29 cellular contexts compared by ENCODE assay signal in genomic region chr2:116095636-116096035, GRCh38.
A peak's percentile ranks its signal among the peaks of the same experiment; 100 is the strongest.
DNase-seq lines count a peak whose midpoint lies in the region; ATAC-seq, FAIRE-seq and TF ChIP-seq lines count a peak whose summit lies in the region.
"Had no signal": no experiment of that assay in that cellular context is flagged by ENCODE, and none has a peak within 500 bp of the region (broad histone marks: within the 10 kb centered on the region; RNA-seq: fewer than 3 reads in every experiment).

No MANE protein-coding gene starts in this region.

- TF ChIP-seq RAD21 in H1 (IDR thresholded peaks at IDR 0.05 in 1 of 2, conservative IDR thresholded peaks at IDR 0.05 in 1 of 2; ENCODE audit: low read depth in 2 of 2, low read length in 2 of 2), result peak; percentile 36 to 47

- no peak overlapping the region for H3K23ac ChIP-seq in H1 (ENCODE audit: insufficient read length)

- H3K27me3 Mint-ChIP-seq in GM23338 (ENCODE audit: insufficient read depth, low read depth, poor library complexity) (peaks cover 1% of the 10 kb centered on the region), endothelial cell (ENCODE audit: unreplicated experiment) (no peaks in the 10 kb centered on the region)
- H3K27me3 Mint-ChIP-seq: CD4-positive, alpha-beta memory T cell; CD4-positive, CD25-positive, alpha-beta regulatory T cell; CD8-positive, alpha-beta memory T cell had no signal

- no peak overlapping the region for H2BK20ac ChIP-seq in H1 (ENCODE audit: low read length)

- H3K9me2 ChIP-seq in GM23338 (ENCODE audit: insufficient read depth), result no peaks in the 10 kb centered on the region; the same call in 1 of the 2 replicates

- no peak overlapping the region for H4K91ac ChIP-seq in H1 (replicated peaks; ENCODE audit: insufficient read length, low read length)

- no peak for TF ChIP-seq EP300 in H1 (IDR thresholded peaks at IDR 0.05; ENCODE audit: borderline replicate concordance in 1 of 2, low read depth in 2 of 2, low read length in 2 of 2)

- no peaks in the 10 kb centered on the region for H3K9me3 ChIP-seq in H1 (ENCODE audit: insufficient read depth in 2 of 2, low read depth in 1 of 2, low read length in 1 of 2)
- H3K9me3 ChIP-seq: BE2C, BLaER1 had no signal

- H3K23me2 ChIP-seq in H1 (ENCODE audit: low read depth, low read length), result no peaks in the 10 kb centered on the region

- H3K14ac ChIP-seq in H1 (ENCODE audit: insufficient read length), result no peak overlapping the region

- POLR2A ChIA-PET in H1 (lab: Charles Lee; ENCODE audit: partially characterized antibody), result no interaction called here

- H3K4me1 ChIP-seq in GM23338 (ENCODE audit: insufficient read depth) (no peaks in the 10 kb centered on the region), H1 (replicated peaks in 1 of 4; ENCODE audit: control insufficient read depth in 3 of 4, insufficient read depth in 4 of 4, low read length in 3 of 4) (no peaks in the 10 kb centered on the region)
- H3K4me1 ChIP-seq: BE2C had no signal

- H2AFZ ChIP-seq in GM23338, result no peak overlapping the region
- no peak overlapping the region for H2AFZ ChIP-seq in H1 (ENCODE audit: low read length)

- no peaks in the 10 kb centered on the region for H3K27me3 ChIP-seq in GM23338 (ENCODE audit: insufficient read depth)
- no peaks in the 10 kb centered on the region for H3K27me3 ChIP-seq in H7 (ENCODE audit: control insufficient read depth, insufficient read depth, low read length)
- H3K27me3 ChIP-seq in H1 (replicated peaks in 1 of 4; ENCODE audit: control insufficient read depth in 3 of 4, extremely low read depth in 1 of 4, insufficient read depth in 3 of 4, low read length in 3 of 4), result no peaks in the 10 kb centered on the region
- H3K27me3 ChIP-seq: BE2C, BLaER1 had no signal

- peaks cover 2% of the 10 kb centered on the region; the same call in 1 of the 3 replicates for H3K4me1 Mint-ChIP-seq in GM23338
- no peaks in the 10 kb centered on the region for H3K4me1 Mint-ChIP-seq in endothelial cell (ENCODE audit: unreplicated experiment)
- H3K4me1 Mint-ChIP-seq: CD14-positive monocyte; CD4-positive, alpha-beta memory T cell; CD4-positive, CD25-positive, alpha-beta regulatory T cell; CD8-positive, alpha-beta memory T cell had no signal

- no peaks in the 10 kb centered on the region for H3F3A ChIP-seq in GM23338 (replicated peaks; ENCODE audit: low read depth)

- H2AK5ac ChIP-seq in H1 (ENCODE audit: low read depth, low read length), result no peak overlapping the region

- DNase-seq in GM23338 (ENCODE audit: low spot score), result peak; percentile 27
- peak; percentile 19 for DNase-seq in H7
- no peak for DNase-seq in H1 (ENCODE audit: low read depth in 1 of 2, low spot score in 2 of 2)
- no peak for DNase-seq in endothelial cell (ENCODE audit: low spot score)
- DNase-seq in GM10266 (ENCODE audit: extremely low spot score), result no peak
- no peak for DNase-seq in EL
- DNase-seq: 8988T; ACHN; BE2C; C1 segment of cervical spinal cord; CD4-positive, alpha-beta memory T cell; CD4-positive, CD25-positive, alpha-beta regulatory T cell; CD8-positive, alpha-beta memory T cell; COR-L47; DMS 273 treated with DMSO at 0.1 percent for 48 hours; DMS153; DMS53; DMS79; DND-41; GF-D8 had no signal

- CTCF ChIA-PET in H1 (lab: Charles Lee; ENCODE audit: partially characterized antibody), result interaction anchor here (0.6 to 2.6 kb wide), 11 partner anchors 9 to 912 kb away, joined by 3 to 9 read pairs (median 5); no protein-coding TSS in a partner anchor

- no peak overlapping the region for H3K4ac ChIP-seq in H1 (replicated peaks; ENCODE audit: insufficient read length, low read depth, low read length)

- H3K9me3 Mint-ChIP-seq in GM23338 (peaks cover 2% of the 10 kb centered on the region; the same call in 2 of the 3 replicates), endothelial cell (ENCODE audit: unreplicated experiment) (no peaks in the 10 kb centered on the region)

- no peak overlapping the region for H3K18ac ChIP-seq in H1 (ENCODE audit: extremely low read depth, low read length)

- H3K79me1 ChIP-seq in H1 (ENCODE audit: low read depth, low read length), result no peaks in the 10 kb centered on the region

- no peak overlapping the region for H2BK120ac ChIP-seq in H1 (replicated peaks; ENCODE audit: low read depth, low read length)

- no peak overlapping the region for H4K5ac ChIP-seq in H1 (ENCODE audit: insufficient read length, low read depth, low read length)

- H3K27ac Mint-ChIP-seq in GM23338, result no peak overlapping the region
- peak overlapping the region; percentile 2 for H3K27ac Mint-ChIP-seq in endothelial cell (ENCODE audit: unreplicated experiment)
- H3K27ac Mint-ChIP-seq: CD14-positive monocyte; CD4-positive, alpha-beta memory T cell; CD4-positive, CD25-positive, alpha-beta regulatory T cell; CD8-positive, alpha-beta memory T cell had no signal

- H3K36me3 Mint-ChIP-seq in GM23338 (ENCODE audit: low read depth), result no peaks in the 10 kb centered on the region; the same call in 2 of the 3 replicates
- H3K36me3 Mint-ChIP-seq in endothelial cell (ENCODE audit: low read depth, unreplicated experiment), result no peaks in the 10 kb centered on the region
- H3K36me3 Mint-ChIP-seq: CD14-positive monocyte; CD4-positive, alpha-beta memory T cell; CD4-positive, CD25-positive, alpha-beta regulatory T cell; CD8-positive, alpha-beta memory T cell had no signal

- no peak overlapping the region for H2BK12ac ChIP-seq in H1 (ENCODE audit: low read depth, low read length)

- TF ChIP-seq POLR2A in H1 (IDR thresholded peaks at IDR 0.05; ENCODE audit: control extremely low read depth in 1 of 2, low read depth in 2 of 2, low read length in 2 of 2) (no peak), GM18505 (IDR thresholded peaks at IDR 0.05; ENCODE audit: borderline replicate concordance, extremely low read depth, insufficient read depth, insufficient read length) (no peak)

- TF ChIP-seq CTCF in GM23338 (conservative IDR thresholded peaks at IDR 0.05; ENCODE audit: low read depth in 2 of 2), result peak; percentile 44 to 71
- TF ChIP-seq CTCF in H1 (IDR thresholded peaks at IDR 0.05; ENCODE audit: control extremely low read depth in 1 of 3, insufficient read depth in 1 of 3, low read depth in 1 of 3, low read length in 3 of 3), result peak in 1 of 3 experiments; percentile 29; a peak in 1 of 4 replicates
- no peak for TF ChIP-seq CTCF in endothelial cell (IDR thresholded peaks at IDR 0.05; ENCODE audit: unreplicated experiment)
- no peak for TF ChIP-seq CTCF in GM10266 (IDR thresholded peaks at IDR 0.05; ENCODE audit: control insufficient read depth, insufficient read depth, low read depth, missing control alignments)

- ATAC-seq in GM23338 (no peak), GM21528 (IDR thresholded peaks at IDR 0.05; ENCODE audit: low FRiP score, unreplicated experiment) (no peak), GM18505 (IDR thresholded peaks at IDR 0.05; ENCODE audit: unreplicated experiment) (no peak)
- ATAC-seq: GM12878 had no signal

- H3K4me2 ChIP-seq in GM23338 (no peak overlapping the region), H1 (ENCODE audit: insufficient read depth in 1 of 2, low read depth in 2 of 2, low read length in 2 of 2) (no peak overlapping the region)

- no peak overlapping the region for H3K56ac ChIP-seq in H1 (replicated peaks; ENCODE audit: insufficient read length, low read depth, low read length)

- H2BK15ac ChIP-seq in H1 (ENCODE audit: low read length), result no peak overlapping the region

- H3K27ac ChIP-seq in GM23338 (ENCODE audit: low read depth), result no peak overlapping the region
- H3K27ac ChIP-seq in H1 (ENCODE audit: low read depth, low read length), result no peak overlapping the region
- H3K27ac ChIP-seq: BLaER1 had no signal

- 92 to 100% methylated on average over 2 to 4 of the region's 4 CpGs for WGBS in H1 (ENCODE audit: extremely low coverage in 1 of 2, insufficient coverage in 1 of 2, insufficient read length in 1 of 2, insufficient replicate concordance in 2 of 2, low coverage in 1 of 2, low lambda C conversion rate in 2 of 2, missing lambda C conversion rate in 1 of 2), 2 experiments

- H3K4me3 ChIP-seq in GM23338 (no peak overlapping the region), H7 (ENCODE audit: insufficient read depth, low read depth, low read length) (no peak overlapping the region), H1 (ENCODE audit: extremely low read depth in 1 of 4, insufficient read depth in 2 of 4, low read depth in 3 of 4, low read length in 4 of 4) (no peak overlapping the region)
- H3K4me3 ChIP-seq: BLaER1, GM12878 had no signal

- H3K36me3 ChIP-seq in GM23338 (ENCODE audit: insufficient read depth) (no peaks in the 10 kb centered on the region), H7 (replicated peaks; ENCODE audit: control insufficient read depth, insufficient read depth, low read length) (no peaks in the 10 kb centered on the region), H1 (ENCODE audit: control insufficient read depth in 2 of 4, insufficient read depth in 4 of 4, low read length in 3 of 4) (no peaks in the 10 kb centered on the region)
- H3K36me3 ChIP-seq: BE2C, BLaER1 had no signal

- no peak overlapping the region for H4K8ac ChIP-seq in H1 (ENCODE audit: extremely low read depth, insufficient read depth, low read length)

- no peaks in the 10 kb centered on the region for H3K79me2 ChIP-seq in GM23338 (replicated peaks; ENCODE audit: insufficient read depth)
- H3K79me2 ChIP-seq in H1 (ENCODE audit: control insufficient read depth in 1 of 2, insufficient read depth in 2 of 2, low read length in 2 of 2), result no peaks in the 10 kb centered on the region

- no peaks in the 10 kb centered on the region for H4K20me1 ChIP-seq in GM23338 (replicated peaks; ENCODE audit: insufficient read depth)
- H4K20me1 ChIP-seq in H1 (replicated peaks in 1 of 2; ENCODE audit: control insufficient read depth in 1 of 2, insufficient read depth in 2 of 2, low read length in 2 of 2), result no peaks in the 10 kb centered on the region
- H4K20me1 ChIP-seq: BLaER1 had no signal

- FAIRE-seq in H1 (lab: Jason Lieb, UNC), result no peak
- FAIRE-seq: A204.1, G401.6, GM12878, GM12892, GM19239 had no signal

- H2BK5ac ChIP-seq in H1 (ENCODE audit: low read depth, low read length), result no peak overlapping the region

- no peak overlapping the region for H3K4me3 Mint-ChIP-seq in GM23338
- H3K4me3 Mint-ChIP-seq in endothelial cell (ENCODE audit: unreplicated experiment), result no peak overlapping the region
- H3K4me3 Mint-ChIP-seq: CD14-positive monocyte; CD4-positive, alpha-beta memory T cell; CD4-positive, CD25-positive, alpha-beta regulatory T cell; CD8-positive, alpha-beta memory T cell had no signal

- no peak overlapping the region for H3K9ac ChIP-seq in H1 (replicated peaks in 1 of 4; ENCODE audit: extremely low read depth in 1 of 4, low read depth in 3 of 4, low read length in 3 of 4)
- H3K9ac ChIP-seq: BLaER1 had no signal

TF ChIP-seq in GM23338, 12 proteins besides CTCF, POLR2A, EP300 and RAD21 (continues in another document):
- TF ChIP-seq EZH2phosphoT487 (IDR thresholded peaks at IDR 0.05; ENCODE audit: unreplicated experiment) (no peak), NANOG (IDR thresholded peaks at IDR 0.05; ENCODE audit: borderline replicate concordance) (no peak), JUNB (IDR thresholded peaks at IDR 0.05; ENCODE audit: unreplicated experiment) (no peak), ZNF114 (CRISPR knock-in tag; IDR thresholded peaks at IDR 0.05) (no peak)

TF ChIP-seq in H1, 55 proteins besides CTCF, POLR2A, EP300 and RAD21 (continues in another document):
- TF ChIP-seq RFX5 (IDR thresholded peaks at IDR 0.05; ENCODE audit: borderline replicate concordance, low read depth, low read length), result no peak
- no peak for TF ChIP-seq ASH2L (IDR thresholded peaks at IDR 0.05; ENCODE audit: low read length)
- no peak for TF ChIP-seq SIRT6 (IDR thresholded peaks at IDR 0.05; ENCODE audit: low read length)

Comparison
In these comparisons a context has a peak if more than half of its experiments do, and no peak if none do; other contexts are left out.
1. DNase-seq: peak in GM23338 (single experiment) and H7 (single experiment); none in H1 (0 of 2), endothelial cell (single experiment), GM10266 (single experiment) and EL (single experiment).
2. CTCF ChIP-seq: peak in GM23338 (2 of 2); none in endothelial cell (single experiment) and GM10266 (single experiment).